ENCODE assay signal across 1 cellular context in genomic region chr5:19880859-19881436, GRCh38.
TF ChIP-seq lines count a peak whose summit lies in the region.

No MANE protein-coding gene starts in this region.

TF ChIP-seq in HepG2, 621 proteins besides CTCF, POLR2A, EP300 and RAD21 (continued from another document and continues in another):
- TF ChIP-seq PAXIP1 (CRISPR knock-in tag; conservative IDR thresholded peaks at IDR 0.05): peak; percentile 83
- TF ChIP-seq CCAR2 (optimal IDR thresholded peaks at IDR 0.05; ENCODE audit: low read depth, low read length): no peak
- no peak for TF ChIP-seq ZNF10 (CRISPR knock-in tag; IDR thresholded peaks at IDR 0.05; ENCODE audit: borderline replicate concordance, low read depth)
- no peak for TF ChIP-seq ZNF605 (CRISPR knock-in tag; IDR thresholded peaks at IDR 0.05)
- no peak for TF ChIP-seq SAFB2 (CRISPR knock-in tag; IDR thresholded peaks at IDR 0.05; ENCODE audit: borderline replicate concordance, low read depth)
- TF ChIP-seq HOXA7 (CRISPR knock-in tag; IDR thresholded peaks at IDR 0.05): no peak
- no peak for TF ChIP-seq ZNF350 (CRISPR knock-in tag; IDR thresholded peaks at IDR 0.05; ENCODE audit: borderline replicate concordance, low read depth)
- peak; percentile 97 for TF ChIP-seq FOXA1 (IDR thresholded peaks at IDR 0.05)
- peak; percentile 96 for TF ChIP-seq FOXA1 (CRISPR knock-in tag; IDR thresholded peaks at IDR 0.05)
- TF ChIP-seq ZBTB10 (CRISPR knock-in tag; IDR thresholded peaks at IDR 0.05; ENCODE audit: borderline replicate concordance): no peak
- 0 out of 2 replicates have a peak, but pooled peaks have one; percentile 26 for TF ChIP-seq FOXP1 (IDR thresholded peaks at IDR 0.05)
- TF ChIP-seq FOXP1 (CRISPR knock-in tag; IDR thresholded peaks at IDR 0.05): peak; percentile 87
- TF ChIP-seq RNF219 (CRISPR knock-in tag; IDR thresholded peaks at IDR 0.05): no peak
- no peak for TF ChIP-seq HNF1B (CRISPR knock-in tag; IDR thresholded peaks at IDR 0.05)
- TF ChIP-seq ZUFSP (CRISPR knock-in tag; IDR thresholded peaks at IDR 0.05; ENCODE audit: borderline replicate concordance): no peak
- TF ChIP-seq TAF1 (CRISPR knock-in tag; IDR thresholded peaks at IDR 0.05): no peak
- TF ChIP-seq SALL2 (CRISPR knock-in tag; IDR thresholded peaks at IDR 0.05): no peak
- no peak for TF ChIP-seq PCBP2 (optimal IDR thresholded peaks at IDR 0.05; ENCODE audit: low read depth, low read length, poor library complexity, severe bottlenecking)
- TF ChIP-seq HDAC2 (CRISPR knock-in tag; IDR thresholded peaks at IDR 0.05): peak; percentile 63
- TF ChIP-seq KLF13 (CRISPR knock-in tag; IDR thresholded peaks at IDR 0.05): no peak
- TF ChIP-seq ZNF232 (CRISPR knock-in tag; IDR thresholded peaks at IDR 0.05; ENCODE audit: borderline replicate concordance): no peak
- TF ChIP-seq TMF1 (CRISPR knock-in tag; IDR thresholded peaks at IDR 0.05; ENCODE audit: low read depth): no peak
- no peak for TF ChIP-seq CHD2 (IDR thresholded peaks at IDR 0.05; ENCODE audit: low read depth, low read length)
- no peak for TF ChIP-seq ZNF30 (CRISPR knock-in tag; IDR thresholded peaks at IDR 0.05)
- no peak for TF ChIP-seq MXI1 (IDR thresholded peaks at IDR 0.05; ENCODE audit: borderline replicate concordance, low read depth, low read length)
- no peak for TF ChIP-seq HOMEZ (CRISPR knock-in tag; IDR thresholded peaks at IDR 0.05; ENCODE audit: low read depth)
- TF ChIP-seq KAT2B (IDR thresholded peaks at IDR 0.05; ENCODE audit: borderline replicate concordance, low read depth, low read length): peak; percentile 92
- no peak for TF ChIP-seq KLF12 (CRISPR knock-in tag; IDR thresholded peaks at IDR 0.05; ENCODE audit: borderline replicate concordance)
- no peak for TF ChIP-seq ZSCAN12 (CRISPR knock-in tag; IDR thresholded peaks at IDR 0.05)
- no peak for TF ChIP-seq ZNF253 (CRISPR knock-in tag; IDR thresholded peaks at IDR 0.05; ENCODE audit: borderline replicate concordance)
- no peak for TF ChIP-seq MYC (CRISPR knock-in tag; IDR thresholded peaks at IDR 0.05; ENCODE audit: borderline replicate concordance)
- TF ChIP-seq DDIT3 (CRISPR knock-in tag; IDR thresholded peaks at IDR 0.05): no peak
- no peak for TF ChIP-seq ZNF160 (CRISPR knock-in tag; IDR thresholded peaks at IDR 0.05)
- TF ChIP-seq RAD51 (IDR thresholded peaks at IDR 0.05; ENCODE audit: borderline replicate concordance): no peak
- TF ChIP-seq ZNF776 (CRISPR knock-in tag; IDR thresholded peaks at IDR 0.05): no peak
- no peak for TF ChIP-seq ZBTB39 (CRISPR knock-in tag; IDR thresholded peaks at IDR 0.05)
- TF ChIP-seq ZNF143 (CRISPR knock-in tag; IDR thresholded peaks at IDR 0.05): no peak
- TF ChIP-seq ZNF138 (CRISPR knock-in tag; IDR thresholded peaks at IDR 0.05; ENCODE audit: low read depth): no peak
- TF ChIP-seq PHF5A (CRISPR knock-in tag; IDR thresholded peaks at IDR 0.05; ENCODE audit: low read depth, unreplicated experiment): no peak
- TF ChIP-seq BRF2 (CRISPR knock-in tag; IDR thresholded peaks at IDR 0.05): no peak
- TF ChIP-seq ZNF432 (CRISPR knock-in tag; IDR thresholded peaks at IDR 0.05; ENCODE audit: borderline replicate concordance): no peak
- no peak for TF ChIP-seq ZNF761 (CRISPR knock-in tag; conservative IDR thresholded peaks at IDR 0.05)
- TF ChIP-seq NR2F2 (IDR thresholded peaks at IDR 0.05; ENCODE audit: borderline replicate concordance, low read depth): peak; percentile 57
- TF ChIP-seq ZNF513 (CRISPR knock-in tag; conservative IDR thresholded peaks at IDR 0.05): no peak
- no peak for TF ChIP-seq ZNF850 (CRISPR knock-in tag; conservative IDR thresholded peaks at IDR 0.05)
- TF ChIP-seq REXO4 (CRISPR knock-in tag; IDR thresholded peaks at IDR 0.05; ENCODE audit: borderline replicate concordance): no peak
- peak; percentile 87; the same call in 1 of the 2 replicates for TF ChIP-seq SOX5 (CRISPR knock-in tag; IDR thresholded peaks at IDR 0.05; ENCODE audit: borderline replicate concordance)
- TF ChIP-seq AGO2 (optimal IDR thresholded peaks at IDR 0.05; ENCODE audit: low read depth, low read length): no peak
- TF ChIP-seq RFX5 (IDR thresholded peaks at IDR 0.05; ENCODE audit: low read depth, low read length): no peak
- TF ChIP-seq TOPORS (CRISPR knock-in tag; IDR thresholded peaks at IDR 0.05): no peak
- peak; percentile 90 for TF ChIP-seq ASH2L (IDR thresholded peaks at IDR 0.05; ENCODE audit: insufficient read length, low read depth, low read length)
